Comparison of ENCODE assay signal across 18 cellular contexts in the genomic region with DNA sequence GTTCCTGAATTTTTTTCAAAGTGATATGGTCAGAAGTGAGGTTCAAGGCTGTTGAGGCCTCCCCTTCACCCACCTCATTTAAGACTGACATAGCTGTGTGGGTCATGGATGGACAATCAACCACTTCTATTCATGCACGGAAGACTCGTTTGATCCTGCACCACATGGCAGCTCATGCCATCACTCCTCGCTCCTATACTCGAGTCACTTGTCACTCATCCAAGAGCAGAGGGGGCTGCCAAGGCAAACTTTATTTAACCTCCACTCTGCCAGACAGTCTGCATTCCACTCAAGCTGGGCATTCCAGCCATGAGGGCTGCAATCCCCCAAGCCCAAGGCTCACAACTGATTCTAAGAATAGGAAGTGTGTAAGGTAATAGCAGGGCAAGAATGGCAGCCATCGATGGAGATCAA. TPM values are rescaled to one million over a fixed set of nuclear protein-coding genes. Genes with fewer than 3 reads are reported as not detected.
DNase-seq lines count a peak whose midpoint lies in the region; ATAC-seq lines count a peak whose summit lies in the region.
"Had no signal": no experiment of that assay in that cellular context is flagged by ENCODE, and none has a peak within 500 bp of the region (broad histone marks: within the 10 kb centered on the region; RNA-seq: fewer than 3 reads in every experiment).

No MANE protein-coding gene starts in this region.

- H3K9me3 ChIP-seq in T-helper 17 cell (ENCODE audit: control insufficient read depth, low read length, poor library complexity, severe bottlenecking): no peaks in the 10 kb centered on the region
- H3K9me3 ChIP-seq: A549, pancreas had no signal

- H3K27ac Mint-ChIP-seq in T-helper 17 cell: peak overlapping the region; percentile 19
- peak overlapping the region; percentile 84 for H3K27ac Mint-ChIP-seq in stimulated activated memory B cell treated with anti-CD40 and anti-IgM and Interleukin-4, amounts not matched to agents 10 μg/mL and 1 μg/mL and 100 μg/mL, for 72 hours
- peak overlapping the region in 1 of 10 donors; percentile 32 for H3K27ac Mint-ChIP-seq in naive thymus-derived CD8-positive, alpha-beta T cell
- H3K27ac Mint-ChIP-seq: activated naive CD4-positive, alpha-beta T cell treated with anti-CD3 and anti-CD28 coated beads, Interleukin-2, amount 10 ng/mL, durations not matched to agents 7 days and 5 days had no signal

- intact Hi-C loops in left ventricle myocardium superior (cut with micrococcal nuclease): no loop called here

- H3K27me3 Mint-ChIP-seq in activated T-cell treated with anti-CD3 and anti-CD28 coated beads, Interleukin-2, amount 50 U/mL, for 4 hours (ENCODE audit: low read depth): no peaks in the 10 kb centered on the region
- H3K27me3 Mint-ChIP-seq in T-helper 17 cell: no peaks in the 10 kb centered on the region
- no peaks in the 10 kb centered on the region for H3K27me3 Mint-ChIP-seq in stimulated activated memory B cell treated with anti-CD40 and anti-IgM and Interleukin-4, amounts not matched to agents 10 μg/mL and 1 μg/mL and 100 μg/mL, for 72 hours
- H3K27me3 Mint-ChIP-seq in naive thymus-derived CD8-positive, alpha-beta T cell: no peaks in the 10 kb centered on the region
- H3K27me3 Mint-ChIP-seq: activated naive CD4-positive, alpha-beta T cell treated with anti-CD3 and anti-CD28 coated beads, Interleukin-2, amount 10 ng/mL, durations not matched to agents 7 days and 5 days; CD4-positive, CD25-positive, alpha-beta regulatory T cell had no signal

- H3K4me1 Mint-ChIP-seq in activated T-cell treated with anti-CD3 and anti-CD28 coated beads, Interleukin-2, amount 50 U/mL, for 4 hours (ENCODE audit: low read depth): peaks cover 11% of the 10 kb centered on the region
- peaks cover 19% of the 10 kb centered on the region for H3K4me1 Mint-ChIP-seq in T-helper 17 cell
- H3K4me1 Mint-ChIP-seq in stimulated activated memory B cell treated with anti-CD40 and anti-IgM and Interleukin-4, amounts not matched to agents 10 μg/mL and 1 μg/mL and 100 μg/mL, for 72 hours: peaks cover 13% of the 10 kb centered on the region
- H3K4me1 Mint-ChIP-seq in naive thymus-derived CD8-positive, alpha-beta T cell: peaks cover 0 to 6% (median under 1%) of the 10 kb centered on the region in 4 donors
- H3K4me1 Mint-ChIP-seq: activated naive CD4-positive, alpha-beta T cell treated with anti-CD3 and anti-CD28 coated beads, Interleukin-2, amount 10 ng/mL, durations not matched to agents 7 days and 5 days had no signal

- DNase-seq in activated T-cell treated with anti-CD3 and anti-CD28 coated beads, Interleukin-2, amount 50 U/mL, for 4 hours: no peak
- DNase-seq in activated T-cell treated with anti-CD3 and anti-CD28 coated beads for 4 hours (no peak), T-helper 17 cell (no peak), left ventricle myocardium superior (peak; percentile 46)
- DNase-seq in naive thymus-derived CD8-positive, alpha-beta T cell: no peak
- DNase-seq: activated CD8-positive, alpha-beta memory T cell treated with anti-CD3 and anti-CD28 coated beads for 24 hours; activated naive CD4-positive, alpha-beta T cell treated with anti-CD3 and anti-CD28 coated beads, Interleukin-2, amount 10 ng/mL, durations not matched to agents 7 days and 5 days; CD4-positive, CD25-positive, alpha-beta regulatory T cell; effector CD4-positive, alpha-beta T cell; NCI-H2171; pancreas; stimulated activated CD4-positive, alpha-beta T cell treated with anti-CD3 and anti-CD28 coated beads, Interleukin-12 subunit alpha, Interleukin-12 subunit beta, amount 100 ng/mL, for 4 hours; stimulated activated naive CD8-positive, alpha-beta T cell treated with anti-CD3 and anti-CD28 coated beads, Interleukin-15, Interleukin-2, amounts not matched to agents 100 U/mL and 50 U/mL, for 24 hours; WERI-Rb-1 had no signal

- peaks cover 49% of the 10 kb centered on the region for H3K36me3 Mint-ChIP-seq in activated T-cell treated with anti-CD3 and anti-CD28 coated beads, Interleukin-2, amount 50 U/mL, for 4 hours (ENCODE audit: insufficient read depth)
- peaks cover 15% of the 10 kb centered on the region for H3K36me3 Mint-ChIP-seq in T-helper 17 cell (ENCODE audit: low read depth)
- H3K36me3 Mint-ChIP-seq in stimulated activated memory B cell treated with anti-CD40 and anti-IgM and Interleukin-4, amounts not matched to agents 10 μg/mL and 1 μg/mL and 100 μg/mL, for 72 hours: peaks cover 74% of the 10 kb centered on the region
- H3K36me3 Mint-ChIP-seq in naive thymus-derived CD8-positive, alpha-beta T cell: peaks cover 0 to 91% (median 12%) of the 10 kb centered on the region in 3 donors

- POLR2A ChIA-PET in naive thymus-derived CD8-positive, alpha-beta T cell (lab: Charles Lee): no interaction called here

- H3K4me3 Mint-ChIP-seq in activated T-cell treated with anti-CD3 and anti-CD28 coated beads, Interleukin-2, amount 50 U/mL, for 4 hours: no peak overlapping the region
- H3K4me3 Mint-ChIP-seq in T-helper 17 cell: no peak overlapping the region
- no peak overlapping the region for H3K4me3 Mint-ChIP-seq in stimulated activated memory B cell treated with anti-CD40 and anti-IgM and Interleukin-4, amounts not matched to agents 10 μg/mL and 1 μg/mL and 100 μg/mL, for 72 hours
- H3K4me3 Mint-ChIP-seq in naive thymus-derived CD8-positive, alpha-beta T cell: no peak overlapping the region
- H3K4me3 Mint-ChIP-seq: activated naive CD4-positive, alpha-beta T cell treated with anti-CD3 and anti-CD28 coated beads, Interleukin-2, amount 10 ng/mL, durations not matched to agents 7 days and 5 days; CD4-positive, CD25-positive, alpha-beta regulatory T cell had no signal

- ATAC-seq in activated T-cell treated with anti-CD3 and anti-CD28 coated beads, Interleukin-2, amount 50 U/mL, for 4 hours: peak; percentile 14 to 21
- ATAC-seq in T-helper 17 cell (no peak), left ventricle myocardium superior (peak; percentile 88), HG03159 (IDR thresholded peaks at IDR 0.05; ENCODE audit: unreplicated experiment) (no peak), HG03442 (IDR thresholded peaks at IDR 0.05; ENCODE audit: unreplicated experiment) (no peak)
- peak; percentile 53 for ATAC-seq in stimulated activated memory B cell treated with anti-CD40 and anti-IgM and Interleukin-4, amounts not matched to agents 10 μg/mL and 1 μg/mL and 100 μg/mL, for 72 hours
- ATAC-seq in naive thymus-derived CD8-positive, alpha-beta T cell: no peak
- ATAC-seq: A549; pancreas; stimulated activated naive CD8-positive, alpha-beta T cell treated with anti-CD3 and anti-CD28 coated beads, Interleukin-15, Interleukin-2, amounts not matched to agents 100 U/mL and 50 U/mL, for 24 hours had no signal

- H3K9me3 Mint-ChIP-seq in activated T-cell treated with anti-CD3 and anti-CD28 coated beads, Interleukin-2, amount 50 U/mL, for 4 hours: no peaks in the 10 kb centered on the region
- no peaks in the 10 kb centered on the region for H3K9me3 Mint-ChIP-seq in stimulated activated memory B cell treated with anti-CD40 and anti-IgM and Interleukin-4, amounts not matched to agents 10 μg/mL and 1 μg/mL and 100 μg/mL, for 72 hours
- H3K9me3 Mint-ChIP-seq in naive thymus-derived CD8-positive, alpha-beta T cell: no peaks in the 10 kb centered on the region
- H3K9me3 Mint-ChIP-seq: activated naive CD4-positive, alpha-beta T cell treated with anti-CD3 and anti-CD28 coated beads, Interleukin-2, amount 10 ng/mL, durations not matched to agents 7 days and 5 days had no signal

RNA-seq across cellular contexts. Expression of gene SNX19, which starts 34.1 kb away (rescaled TPM):
- 10 to 100 TPM; 24.2 to 31.8 (median 30.9) TPM for total RNA-seq in activated T-cell treated with anti-CD3 and anti-CD28 coated beads, Interleukin-2, amount 50 U/mL, for 4 hours
- total RNA-seq in T-helper 17 cell: 10 to 100 TPM; 64.6 to 67.3 TPM
- total RNA-seq in left ventricle myocardium superior: 59.7 TPM
- 10 to 100 TPM; 66.3 to 66.7 TPM for total RNA-seq in naive thymus-derived CD8-positive, alpha-beta T cell
- 10 to 100 TPM; 12.9 to 34.1 (median 21.6) TPM for polyA plus RNA-seq in naive thymus-derived CD8-positive, alpha-beta T cell

Comparison
In these comparisons a context has a peak if more than half of its experiments do, and no peak if none do; other contexts are left out.
1. ATAC-seq: peak in activated T-cell treated with anti-CD3 and anti-CD28 coated beads, Interleukin-2, amount 50 U/mL, for 4 hours (2 of 2), left ventricle myocardium superior (single experiment) and stimulated activated memory B cell treated with anti-CD40 and anti-IgM and Interleukin-4, amounts not matched to agents 10 μg/mL and 1 μg/mL and 100 μg/mL, for 72 hours (single experiment); none in T-helper 17 cell (single experiment), naive thymus-derived CD8-positive, alpha-beta T cell (0 of 2), HG03159 (single experiment) and HG03442 (single experiment).